ENCODE assay signal across 8 cellular contexts in the genomic region with DNA sequence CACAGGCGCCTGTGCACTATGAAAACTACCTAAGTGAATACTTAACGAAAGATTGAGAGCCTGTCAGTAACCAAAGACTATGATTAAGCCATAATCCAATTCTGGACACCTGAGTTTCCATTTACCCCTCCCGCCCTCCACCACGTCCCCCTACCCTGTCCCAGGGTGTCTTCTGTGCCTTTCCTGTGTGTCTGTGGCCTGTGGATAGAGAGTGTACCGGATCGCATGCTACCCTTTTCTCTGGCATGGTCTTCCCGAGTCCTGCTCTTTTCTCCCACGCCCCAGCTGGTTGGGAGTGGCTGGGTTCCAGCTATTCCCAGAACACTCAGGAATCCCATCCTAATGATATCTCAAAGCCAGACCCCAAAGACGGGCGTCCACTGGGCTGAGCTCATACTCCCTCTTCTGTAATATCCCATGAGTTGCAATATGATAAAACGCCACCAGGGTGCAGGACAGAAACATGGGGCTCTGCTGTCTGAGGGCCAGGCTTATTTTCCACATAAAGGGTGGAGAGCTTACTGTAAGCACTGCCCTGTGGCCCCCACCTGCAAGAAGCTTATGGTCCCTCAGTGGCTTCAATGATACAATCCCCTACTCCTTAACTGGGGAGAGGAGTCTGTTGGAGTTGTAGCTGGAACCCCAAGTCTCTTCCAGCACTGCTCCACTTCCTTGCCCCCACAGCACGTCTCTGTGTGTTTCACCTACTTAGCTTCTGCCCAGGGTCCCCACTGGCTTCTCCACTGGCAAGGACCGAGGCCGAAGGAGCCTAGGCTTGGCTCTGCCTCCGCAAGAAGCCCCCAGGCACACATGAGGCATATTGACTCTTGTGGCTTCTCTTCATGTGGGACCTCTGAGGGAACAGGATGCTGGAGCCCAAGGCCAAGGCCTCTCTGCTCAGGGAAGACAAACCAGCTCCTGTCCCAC. TPM values are rescaled to one million over a fixed set of nuclear protein-coding genes. Genes with fewer than 3 reads are reported as not detected.
DNase-seq lines count a peak whose midpoint lies in the region; ATAC-seq, FAIRE-seq and TF ChIP-seq lines count a peak whose summit lies in the region.

No MANE protein-coding gene starts in this region.

- RAD21 ChIA-PET in GM12878 (lab: Charles Lee; ENCODE audit: unreplicated experiment) = interaction anchor here (1.0 to 1.3 kb wide), 7 partner anchors 9 to 371 kb away, joined by 3 to 10 read pairs (median 4); no protein-coding TSS in a partner anchor

- no peaks in the 10 kb centered on the region for H4K20me1 ChIP-seq in GM12878 (ENCODE audit: control insufficient read depth, insufficient read depth)

- POLR2A ChIA-PET in GM12878 (lab: Charles Lee) = no interaction called here

- H3K9ac ChIP-seq in GM12878 (ENCODE audit: control insufficient read depth, insufficient read depth, low read length) = no peak overlapping the region

- BruUV-seq in GM12878 (replicated peaks; lab: Mats Ljungman, UMichigan) = no TSS peak

- peak; percentile 68 for DNase-seq in COLO668 (lab: John Stamatoyannopoulos, UW; ENCODE audit: unreplicated experiment)
- DNase-seq in LoVo (ENCODE audit: low spot score) = peak; percentile 41
- no peak for DNase-seq in RWPE2 (ENCODE audit: low spot score)
- DNase-seq in GM12878 (ENCODE audit: low read depth, low spot score) = no peak
- peak; percentile 65 for DNase-seq in iris pigment epithelial cell (ENCODE audit: low read depth)
- peak; percentile 25 to 28 (median 28) for DNase-seq in stimulated activated CD4-positive, alpha-beta T cell treated with anti-CD3 and anti-CD28 coated beads, TNF-alpha, amount 100 ng/mL, for 24 hours (ENCODE audit: low read depth in 3 of 3)

- H3K79me2 ChIP-seq in GM12878 (ENCODE audit: control insufficient read depth, insufficient read depth, low read length) = no peaks in the 10 kb centered on the region

- no peak overlapping the region for H3K27ac ChIP-seq in RWPE2 (ENCODE audit: poor library complexity, severe bottlenecking)
- no peak overlapping the region for H3K27ac ChIP-seq in GM12878 (ENCODE audit: control insufficient read depth, insufficient read depth)

- peak overlapping the region; percentile 13 for H2AFZ ChIP-seq in GM12878 (ENCODE audit: control insufficient read depth, low read depth, low read length)

- intact Hi-C loops in GM12878 (cut with micrococcal nuclease; ENCODE audit: unreplicated experiment) = loop anchor here (1.0 to 10.0 kb wide), 2 partner anchors 18 to 377 kb away; no protein-coding TSS in a partner anchor

- no peak for TF ChIP-seq EP300 in GM12878 (IDR thresholded peaks at IDR 0.05; ENCODE audit: borderline replicate concordance in 1 of 2, control insufficient read depth in 1 of 2, low read depth in 2 of 2, low read length in 2 of 2)

- ATAC-seq in GM19328 (IDR thresholded peaks at IDR 0.05; ENCODE audit: unreplicated experiment) (peak; percentile 51), RWPE2 (ENCODE audit: low read depth) (peak; percentile 74), GM12878 (peak; percentile 89), HG02938 (IDR thresholded peaks at IDR 0.05; ENCODE audit: unreplicated experiment) (no peak)

- CTCF ChIA-PET in GM12878 (lab: Yijun Ruan, JAX) = interaction anchor here (0.6 to 6.8 kb wide), 21 partner anchors 11 to 572 kb away, joined by 3 to 120 read pairs (median 4); a partner anchor contains a TSS

- H3K9me3 ChIP-seq in RWPE2 (ENCODE audit: severe bottlenecking) (no peaks in the 10 kb centered on the region), GM12878 (replicated peaks; ENCODE audit: control insufficient read depth, insufficient read depth, low read length) (no peaks in the 10 kb centered on the region)

- no peak for TF ChIP-seq POLR2A in GM12878 (IDR thresholded peaks at IDR 0.05; ENCODE audit: low read depth, low read length)

- H3K27me3 ChIP-seq in RWPE2 (ENCODE audit: insufficient read depth, poor library complexity, severe bottlenecking) (peaks cover 44% of the 10 kb centered on the region), GM12878 (replicated peaks in 1 of 2; ENCODE audit: control insufficient read depth in 2 of 2, insufficient read depth in 2 of 2, low read length in 1 of 2) (peaks cover 5 to 8% of the 10 kb centered on the region in 2 experiments; a peak in 2 of 4 replicates)

- in situ Hi-C loops in GM12878 (cut with MboI) = no loop called here

- no peaks in the 10 kb centered on the region for H3K36me3 ChIP-seq in RWPE2 (ENCODE audit: low read depth)
- no peaks in the 10 kb centered on the region for H3K36me3 ChIP-seq in GM12878 (ENCODE audit: control insufficient read depth in 2 of 2, insufficient read depth in 2 of 2, low read length in 1 of 2)

- 26% methylated on average over 15 of the region's 15 CpGs for WGBS in GM12878 (ENCODE audit: insufficient coverage, insufficient replicate concordance, low lambda C conversion rate, missing lambda C conversion rate)

- TF ChIP-seq RAD21 in GM12878 (IDR thresholded peaks at IDR 0.05; ENCODE audit: insufficient read depth, low read depth, low read length) = peak; percentile 71

- H3K4me3 ChIP-seq in RWPE2 (ENCODE audit: severe bottlenecking) = no peak overlapping the region
- no peak overlapping the region for H3K4me3 ChIP-seq in GM12878

- SMC1A ChIA-PET in GM12878 (lab: Charles Lee; ENCODE audit: uncharacterized antibody, unreplicated experiment) = interaction anchor here (0.7 to 1.5 kb wide), 11 partner anchors 10 to 639 kb away, joined by 3 to 9 read pairs (median 3); a partner anchor contains a TSS

- TF ChIP-seq CTCF in RWPE2 (IDR thresholded peaks at IDR 0.05; ENCODE audit: poor library complexity, severe bottlenecking) (peak; percentile 61), GM12878 (IDR thresholded peaks at IDR 0.05 in 2 of 3, conservative IDR thresholded peaks at IDR 0.05 in 1 of 3; ENCODE audit: control insufficient read depth in 2 of 3, extremely low read depth in 1 of 3, insufficient read depth in 1 of 3, low read depth in 3 of 3, low read length in 3 of 3) (peak; percentile 61 to 74 (median 67))

- FAIRE-seq in GM12878 (lab: Jason Lieb, UNC) = peak; percentile 80

- H3K4me1 ChIP-seq in RWPE2 (ENCODE audit: insufficient read depth, poor library complexity, severe bottlenecking) (no peaks in the 10 kb centered on the region), GM12878 (ENCODE audit: control insufficient read depth, insufficient read depth, low read length) (peaks cover 5% of the 10 kb centered on the region; the same call in 1 of the 2 replicates)

- H3K4me2 ChIP-seq in GM12878 (ENCODE audit: control insufficient read depth, insufficient read depth) = no peak overlapping the region

RNA-seq across cellular contexts. Expression of a gene that starts 17.6 kb away (rescaled TPM):
- total RNA-seq in GM12878 (2013; cell fraction: nucleolus; rRNA removed) = not detected in 2 replicates
- not detected in 2 replicates for total RNA-seq in GM12878 (2014; rRNA removed)
- total RNA-seq in GM12878 (2014; rRNA removed; fragmentation: Illumina TruSeq; extraction: Trizol) = not detected in 2 replicates
- total RNA-seq in GM12878 (2021) = not detected in 2 replicates
- not detected for polyA plus RNA-seq in GM12878 (2011; ENCODE audit: low read depth)
- polyA plus RNA-seq in GM12878 (2011; rRNA removed) = not detected in 2 replicates
- polyA plus RNA-seq in GM12878 (2011; cell fraction: cytosol; rRNA removed) = not detected in 2 replicates
- polyA plus RNA-seq in GM12878 (2011; cell fraction: nucleus; rRNA removed) = not detected in 2 replicates
- not detected in 2 replicates for polyA plus RNA-seq in GM12878 (2012)
- polyA plus RNA-seq in GM12878 (2014; fragmentation: Illumina TruSeq; extraction: Trizol) = not detected in 2 replicates
- not detected for polyA plus RNA-seq in GM12878 (2014; fragmentation: Nextera tagmentation; extraction: Ambion mirVana)
- polyA plus RNA-seq in GM12878 (2014; rRNA removed) = not detected in 2 replicates
- polyA plus RNA-seq in GM12878 (2016; fragmentation: Nextera tagmentation; extraction: Ambion mirVana) = not detected
- not detected in 2 replicates for polyA minus RNA-seq in GM12878 (2011; rRNA and poly(A)+ RNA removed)
- not detected in 2 replicates for polyA minus RNA-seq in GM12878 (2011; cell fraction: cytosol; rRNA and poly(A)+ RNA removed)
- polyA minus RNA-seq in GM12878 (2011; cell fraction: nucleus; rRNA and poly(A)+ RNA removed) = not detected in 2 replicates

RNA-seq across cellular contexts. Expression of a gene that starts 24.2 kb away (rescaled TPM):
- total RNA-seq in GM12878 (2013; cell fraction: nucleolus; rRNA removed) = not detected in 2 replicates
- total RNA-seq in GM12878 (2014; rRNA removed) (not detected in 2 replicates), GM12878 (2014; rRNA removed; fragmentation: Illumina TruSeq; extraction: Trizol) (not detected in 2 replicates), GM12878 (2021) (0.15 TPM in 1 of 2 replicates, not detected in the other)
- polyA plus RNA-seq in GM12878 (2011; ENCODE audit: low read depth) = not detected
- polyA plus RNA-seq in GM12878 (2011; rRNA removed) (not detected in 2 replicates), GM12878 (2014; fragmentation: Illumina TruSeq; extraction: Trizol) (not detected in 2 replicates), GM12878 (2014; fragmentation: Nextera tagmentation; extraction: Ambion mirVana) (not detected), GM12878 (2014; rRNA removed) (0.06 TPM in 1 of 2 replicates, not detected in the other), GM12878 (2016; fragmentation: Nextera tagmentation; extraction: Ambion mirVana) (not detected)
- not detected in 2 replicates for polyA plus RNA-seq in GM12878 (2011; cell fraction: cytosol; rRNA removed)
- not detected in 2 replicates for polyA plus RNA-seq in GM12878 (2011; cell fraction: nucleus; rRNA removed)
- polyA plus RNA-seq in GM12878 (2012) = not detected in 2 replicates
- polyA minus RNA-seq in GM12878 (2011; rRNA and poly(A)+ RNA removed) = not detected in 2 replicates
- polyA minus RNA-seq in GM12878 (2011; cell fraction: cytosol; rRNA and poly(A)+ RNA removed) = not detected in 2 replicates
- polyA minus RNA-seq in GM12878 (2011; cell fraction: nucleus; rRNA and poly(A)+ RNA removed) = not detected in 2 replicates

RNA-seq across cellular contexts. Expression of a gene that starts 53.7 kb away (rescaled TPM):
- total RNA-seq in GM12878 (2013; cell fraction: nucleolus; rRNA removed) = 105 and 117 TPM in 2 replicates
- 24.5 and 25.2 TPM in 2 replicates for total RNA-seq in GM12878 (2014; rRNA removed)
- 16.4 and 17.4 TPM in 2 replicates for total RNA-seq in GM12878 (2014; rRNA removed; fragmentation: Illumina TruSeq; extraction: Trizol)
- 22.5 and 25.5 TPM in 2 replicates for total RNA-seq in GM12878 (2021)
- polyA plus RNA-seq in GM12878 (2011; ENCODE audit: low read depth) = 14.6 TPM
- polyA plus RNA-seq in GM12878 (2011; rRNA removed) = 18.9 and 22.8 TPM in 2 replicates
- polyA plus RNA-seq in GM12878 (2011; cell fraction: cytosol; rRNA removed) = 17.8 and 25.1 TPM in 2 replicates
- 98.6 and 109 TPM in 2 replicates for polyA plus RNA-seq in GM12878 (2011; cell fraction: nucleus; rRNA removed)
- 15.6 and 16.4 TPM in 2 replicates for polyA plus RNA-seq in GM12878 (2012)
- 14.3 and 19.4 TPM in 2 replicates for polyA plus RNA-seq in GM12878 (2014; fragmentation: Illumina TruSeq; extraction: Trizol)
- polyA plus RNA-seq in GM12878 (2014; fragmentation: Nextera tagmentation; extraction: Ambion mirVana) = 1 to 10 TPM; 6.3 to 7.9 TPM
- 23.7 and 26.6 TPM in 2 replicates for polyA plus RNA-seq in GM12878 (2014; rRNA removed)
- polyA plus RNA-seq in GM12878 (2016; fragmentation: Nextera tagmentation; extraction: Ambion mirVana) = 10 to 100 TPM; 16.5 to 16.7 TPM
- 35.5 and 42.3 TPM in 2 replicates for polyA minus RNA-seq in GM12878 (2011; rRNA and poly(A)+ RNA removed)
- 9.8 and 15.5 TPM in 2 replicates for polyA minus RNA-seq in GM12878 (2011; cell fraction: cytosol; rRNA and poly(A)+ RNA removed)
- polyA minus RNA-seq in GM12878 (2011; cell fraction: nucleus; rRNA and poly(A)+ RNA removed) = 42.9 and 72.4 TPM in 2 replicates

Comparison
In these comparisons a context has a peak if more than half of its experiments do, and no peak if none do; other contexts are left out.
1. DNase-seq: peak in COLO668 (single experiment), LoVo (single experiment), iris pigment epithelial cell (single experiment) and stimulated activated CD4-positive, alpha-beta T cell treated with anti-CD3 and anti-CD28 coated beads, TNF-alpha, amount 100 ng/mL, for 24 hours (3 of 3); none in RWPE2 (single experiment) and GM12878 (single experiment).